20 cellular contexts compared by ENCODE assay signal in the genomic region with DNA sequence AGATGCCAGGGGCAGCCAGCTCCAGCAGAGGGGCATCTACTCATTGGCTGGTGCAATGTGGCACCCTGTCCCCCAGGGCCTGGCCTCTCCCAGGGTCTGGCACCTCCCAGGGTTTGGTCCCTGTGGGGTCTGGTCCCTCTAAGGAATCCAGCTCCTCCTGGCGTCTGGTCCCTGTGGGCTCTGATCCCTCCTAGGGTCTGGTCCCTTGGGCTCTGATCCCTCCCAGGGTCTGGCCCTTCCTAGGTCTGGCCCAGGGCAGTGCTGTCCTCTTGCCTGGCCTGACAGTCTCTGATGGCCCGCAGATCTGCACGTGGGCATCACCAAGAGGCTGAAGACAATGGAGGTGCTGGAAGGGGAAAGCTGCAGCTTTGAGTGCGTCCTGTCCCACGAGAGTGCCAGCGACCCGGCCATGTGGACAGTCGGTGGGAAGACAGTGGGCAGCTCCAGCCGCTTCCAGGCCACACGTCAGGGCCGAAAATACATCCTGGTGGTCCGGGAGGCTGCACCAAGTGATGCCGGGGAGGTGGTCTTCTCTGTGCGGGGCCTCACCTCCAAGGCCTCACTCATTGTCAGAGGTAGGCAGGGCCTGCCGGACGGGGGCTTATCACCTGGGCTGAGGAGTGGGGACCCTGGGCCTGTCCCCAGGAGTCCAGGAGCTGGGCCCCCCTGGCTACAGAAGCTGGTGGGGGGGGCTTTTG.
A peak's percentile ranks its signal among the peaks of the same experiment; 100 is the strongest.
DNase-seq lines count a peak whose midpoint lies in the region; ATAC-seq and TF ChIP-seq lines count a peak whose summit lies in the region.
"Had no signal": no experiment of that assay in that cellular context is flagged by ENCODE, and none has a peak within 500 bp of the region (broad histone marks: within the 10 kb centered on the region; RNA-seq: fewer than 3 reads in every experiment).

No MANE protein-coding gene starts in this region.

- H3K4me3 ChIP-seq in HEK293 (ENCODE audit: low read depth, low read length) (no peak overlapping the region), heart left ventricle (no peak overlapping the region)
- H3K4me3 ChIP-seq: colonic mucosa, skin epidermis, vagina had no signal

- H3K36me3 ChIP-seq in HEK293 (ENCODE audit: control insufficient read depth in 2 of 2, insufficient read depth in 1 of 2, low read length in 2 of 2) = peaks cover 0 to 30% of the 10 kb centered on the region in 2 experiments; a peak in 1 of 3 replicates
- peaks cover 0 to 95% (median 67%) of the 10 kb centered on the region in 9 donors for H3K36me3 ChIP-seq in heart left ventricle
- H3K36me3 ChIP-seq: colonic mucosa, vagina had no signal

- peak; percentile 27 for DNase-seq in D341Med (ENCODE audit: low spot score)
- DNase-seq in heart left ventricle = peak in 3 of 5 donors; percentile 14 to 25 (median 23)
- DNase-seq in posterior vena cava (ENCODE audit: low spot score) = peak; percentile 78
- DNase-seq in GOT3 (lab: John Stamatoyannopoulos, UW) = no peak
- no peak for DNase-seq in activated CD4-positive, CD25-positive, alpha-beta regulatory T cell treated with anti-CD3 and anti-CD28 coated beads, Interleukin-2, amount 50 U/mL, for 72 hours
- DNase-seq in GDM1 (lab: John Stamatoyannopoulos, UW) = no peak
- DNase-seq in stimulated activated CD4-positive, alpha-beta T cell treated with anti-CD3 and anti-CD28 coated beads, Interleukin-2, amount 100 ng/mL, for 48 hours = no peak
- DNase-seq: activated CD4-positive, alpha-beta memory T cell treated with anti-CD3 and anti-CD28 coated beads, Interleukin-2, amount 10 ng/mL, durations not matched to agents 7 days and 5 days; activated gamma-delta T cell treated with Interleukin-2 at 50 U/mL for 16 hours; activated T-cell treated with anti-CD3 and anti-CD28 coated beads, Interleukin-2, amount 50 U/mL, for 24 hours; colonic mucosa; NCI-H1105; NCI-H2081 treated with DMSO at 0.1 percent for 48 hours; SHP77 treated with DMSO at 0.1 percent for 48 hours; stimulated activated CD4-positive, alpha-beta T cell treated with anti-CD3 and anti-CD28 coated beads, Interleukin-1b, Interleukin-23, amount 100 ng/mL, for 48 hours had no signal

- peak in 1 of 4 donors; percentile 2 for ATAC-seq in heart left ventricle
- ATAC-seq: activated CD4-positive, CD25-positive, alpha-beta regulatory T cell treated with anti-CD3 and anti-CD28 coated beads, Interleukin-2, amount 50 U/mL, for 24 hours had no signal

- POLR2A ChIA-PET in HEK293 (lab: Yijun Ruan, JAX) = interaction anchor here (0.7 kb wide), 1 partner anchor 68 kb away, joined by 3 read pairs; no protein-coding TSS in a partner anchor

- no peaks in the 10 kb centered on the region for H3K4me1 ChIP-seq in HEK293 (ENCODE audit: control insufficient read depth, insufficient read depth, low read length)
- peaks cover 0 to 8% (median under 1%) of the 10 kb centered on the region in 12 donors for H3K4me1 ChIP-seq in heart left ventricle
- H3K4me1 ChIP-seq: colonic mucosa had no signal

- H3K9me3 ChIP-seq in HEK293 (ENCODE audit: control insufficient read depth, insufficient read depth, low read depth, low read length) (no peaks in the 10 kb centered on the region), heart left ventricle (no peaks in the 10 kb centered on the region)
- H3K9me3 ChIP-seq: colonic mucosa, vagina had no signal

- TF ChIP-seq CTCF in HEK293 (tag by site-specific recombination; IDR thresholded peaks at IDR 0.05) (no peak), heart left ventricle (IDR thresholded peaks at IDR 0.05) (no peak)

- no peak for TF ChIP-seq POLR2A in heart left ventricle (IDR thresholded peaks at IDR 0.05)

- WGBS in heart left ventricle, 4 donors = 88 to 91% (median 89%) methylated on average over 13 to 16 of the region's 16 CpGs

- CTCF ChIA-PET in HEK293 (lab: Yijun Ruan, JAX) = interaction anchor here (0.7 kb wide), 1 partner anchor 104 kb away, joined by 3 read pairs; no protein-coding TSS in a partner anchor

- intact Hi-C loops in heart left ventricle (cut with DNase I) = no loop called here
- intact Hi-C loops in posterior vena cava (cut with DNase I) = loop anchor here in 1 of 2 donors (2.0 kb wide), 1 partner anchor 27 kb away; no protein-coding TSS in a partner anchor

- H3K27me3 ChIP-seq in heart left ventricle = no peaks in the 10 kb centered on the region
- H3K27me3 ChIP-seq: colonic mucosa, vagina had no signal

- no peak overlapping the region for H3K27ac ChIP-seq in HEK293 (ENCODE audit: extremely low read depth, low read depth, low read length)
- peak overlapping the region in 2 of 12 donors; percentile 12 to 47 for H3K27ac ChIP-seq in heart left ventricle
- H3K27ac ChIP-seq: C4-2B, colonic mucosa, skin epidermis, vagina had no signal

TF ChIP-seq in HEK293, 187 proteins besides CTCF, POLR2A, EP300 and RAD21:
- TF ChIP-seq KLF10 (tag by site-specific recombination; IDR thresholded peaks at IDR 0.05) (no peak), ZBTB7A (tag by site-specific recombination; IDR thresholded peaks at IDR 0.05; ENCODE audit: low read depth) (no peak), GLIS1 (tag by site-specific recombination; IDR thresholded peaks at IDR 0.05) (peak; percentile 100)
TF ChIP-seq in HEK293: peak in this region for 1.

Comparison
In these comparisons a context has a peak if more than half of its experiments do, and no peak if none do; other contexts are left out.
1. DNase-seq: peak in D341Med (single experiment), heart left ventricle (3 of 5) and posterior vena cava (single experiment); none in GOT3 (single experiment), activated CD4-positive, CD25-positive, alpha-beta regulatory T cell treated with anti-CD3 and anti-CD28 coated beads, Interleukin-2, amount 50 U/mL, for 72 hours (single experiment), GDM1 (single experiment) and stimulated activated CD4-positive, alpha-beta T cell treated with anti-CD3 and anti-CD28 coated beads, Interleukin-2, amount 100 ng/mL, for 48 hours (0 of 2).